21 cellular contexts compared by ENCODE assay signal in genomic region chr7:27137603-27138410, GRCh38. TPM values are rescaled to one million over a fixed set of nuclear protein-coding genes. Genes with fewer than 3 reads are reported as not detected.
A peak's percentile ranks its signal among the peaks of the same experiment; 100 is the strongest.
DNase-seq lines count a peak whose midpoint lies in the region; ATAC-seq and TF ChIP-seq lines count a peak whose summit lies in the region.
"Had no signal": no experiment of that assay in that cellular context is flagged by ENCODE, and none has a peak within 500 bp of the region (broad histone marks: within the 10 kb centered on the region; RNA-seq: fewer than 3 reads in every experiment).

No MANE protein-coding gene starts in this region.

- TF ChIP-seq CTCF in nephron progenitor cell (IDR thresholded peaks at IDR 0.05): no peak
- TF ChIP-seq CTCF in type B pancreatic cell (conservative IDR thresholded peaks at IDR 0.05): no peak

- H3K4me3 Mint-ChIP-seq in nephron progenitor cell: peak overlapping the region; percentile 97
- peak overlapping the region; percentile 99 for H3K4me3 Mint-ChIP-seq in type B pancreatic cell
- no peak overlapping the region for H3K4me3 Mint-ChIP-seq in activated naive CD4-positive, alpha-beta T cell treated with anti-CD3 and anti-CD28 coated beads for 36 hours
- H3K4me3 Mint-ChIP-seq in T-helper 17 cell: no peak overlapping the region
- H3K4me3 Mint-ChIP-seq: activated CD8-positive, alpha-beta memory T cell treated with anti-CD3 and anti-CD28 coated beads, Interleukin-2, amount 10 ng/mL, durations not matched to agents 7 days and 5 days; naive thymus-derived CD4-positive, alpha-beta T cell had no signal

- H3K27me3 ChIP-seq in MG63: no peaks in the 10 kb centered on the region

- CTCF ChIA-PET in activated naive CD4-positive, alpha-beta T cell treated with anti-CD3 and anti-CD28 coated beads for 36 hours (lab: Charles Lee): no interaction called here

- peak overlapping the region; percentile 59 for H3K27ac ChIP-seq in epithelial cell of prostate

- ATAC-seq in T-helper 17 cell (no peak), GM21717 (IDR thresholded peaks at IDR 0.05; ENCODE audit: unreplicated experiment) (no peak)
- ATAC-seq: activated CD4-positive, CD25-positive, alpha-beta regulatory T cell treated with anti-CD3 and anti-CD28 coated beads, Interleukin-2, amount 50 U/mL, for 24 hours; activated CD8-positive, alpha-beta memory T cell treated with anti-CD3 and anti-CD28 coated beads, Interleukin-2, amount 10 ng/mL, durations not matched to agents 7 days and 5 days; HepG2; left ventricle myocardium superior; naive thymus-derived CD4-positive, alpha-beta T cell had no signal

- H3K27ac Mint-ChIP-seq in nephron progenitor cell (peak overlapping the region; percentile 76), type B pancreatic cell (peak overlapping the region; percentile 94), T-helper 17 cell (no peak overlapping the region)
- H3K27ac Mint-ChIP-seq in activated naive CD4-positive, alpha-beta T cell treated with anti-CD3 and anti-CD28 coated beads for 36 hours: no peak overlapping the region
- H3K27ac Mint-ChIP-seq: activated CD8-positive, alpha-beta memory T cell treated with anti-CD3 and anti-CD28 coated beads, Interleukin-2, amount 10 ng/mL, durations not matched to agents 7 days and 5 days; activated T-helper 2 cell treated with anti-CD3 and anti-CD28 coated beads, Interferon-gamma antibody, Interleukin-2, Interleukin-4, amounts not matched to agents 10 μg/mL and 5 μg/mL and 100 μg/mL, durations not matched to agents 14 hours and 24 hours and 36 hours; naive thymus-derived CD4-positive, alpha-beta T cell had no signal

- H3K4me1 Mint-ChIP-seq in nephron progenitor cell (peaks cover 80% of the 10 kb centered on the region), type B pancreatic cell (ENCODE audit: unreplicated experiment) (peaks cover 43% of the 10 kb centered on the region), T-helper 17 cell (peaks cover 6% of the 10 kb centered on the region)
- H3K4me1 Mint-ChIP-seq in activated naive CD4-positive, alpha-beta T cell treated with anti-CD3 and anti-CD28 coated beads for 36 hours (ENCODE audit: low read depth): peaks cover 19% of the 10 kb centered on the region

- no peak for DNase-seq in MG63
- no peak for DNase-seq in epithelial cell of prostate (ENCODE audit: low read depth, low spot score)
- DNase-seq in nephron progenitor cell: no peak
- DNase-seq in type B pancreatic cell (ENCODE audit: extremely low spot score, unreplicated experiment): no peak
- DNase-seq in activated naive CD4-positive, alpha-beta T cell treated with anti-CD3 and anti-CD28 coated beads for 36 hours: no peak
- no peak for DNase-seq in T-helper 17 cell
- no peak for DNase-seq in activated CD4-positive, CD25-positive, alpha-beta regulatory T cell (lab: John Stamatoyannopoulos, UW)
- DNase-seq: activated CD8-positive, alpha-beta memory T cell treated with anti-CD3 and anti-CD28 coated beads, Interleukin-2, amount 10 ng/mL, durations not matched to agents 7 days and 5 days; anterior cingulate cortex; left ventricle myocardium superior; naive thymus-derived CD4-positive, alpha-beta T cell; NCI-H2081; NCI-H524; SHP77; stimulated activated naive CD4-positive, alpha-beta T cell had no signal

- H3K36me3 Mint-ChIP-seq in nephron progenitor cell (ENCODE audit: low read depth) (peaks cover 68% of the 10 kb centered on the region), type B pancreatic cell (peaks cover 32% of the 10 kb centered on the region), T-helper 17 cell (ENCODE audit: low read depth) (no peaks in the 10 kb centered on the region)
- no peaks in the 10 kb centered on the region for H3K36me3 Mint-ChIP-seq in activated naive CD4-positive, alpha-beta T cell treated with anti-CD3 and anti-CD28 coated beads for 36 hours (ENCODE audit: low read depth)
- H3K36me3 Mint-ChIP-seq: activated CD8-positive, alpha-beta memory T cell treated with anti-CD3 and anti-CD28 coated beads, Interleukin-2, amount 10 ng/mL, durations not matched to agents 7 days and 5 days had no signal

- peak overlapping the region; percentile 4; the same call in 1 of the 2 replicates for H3K4me3 ChIP-seq in MG63

- intact Hi-C loops in activated naive CD4-positive, alpha-beta T cell treated with anti-CD3 and anti-CD28 coated beads for 36 hours (cut with micrococcal nuclease): no loop called here

- H3K9me3 ChIP-seq in MG63 (no peaks in the 10 kb centered on the region), T-helper 17 cell (ENCODE audit: control insufficient read depth, low read length, poor library complexity, severe bottlenecking) (peaks cover 2% of the 10 kb centered on the region)

- H3K36me3 ChIP-seq in MG63: peaks cover 8% of the 10 kb centered on the region

- H3K9me3 Mint-ChIP-seq in nephron progenitor cell (no peaks in the 10 kb centered on the region), type B pancreatic cell (no peaks in the 10 kb centered on the region)
- no peaks in the 10 kb centered on the region for H3K9me3 Mint-ChIP-seq in activated naive CD4-positive, alpha-beta T cell treated with anti-CD3 and anti-CD28 coated beads for 36 hours
- H3K9me3 Mint-ChIP-seq: activated T-helper 2 cell treated with anti-CD3 and anti-CD28 coated beads, Interferon-gamma antibody, Interleukin-2, Interleukin-4, amounts not matched to agents 10 μg/mL and 5 μg/mL and 100 μg/mL, durations not matched to agents 14 hours and 24 hours and 36 hours had no signal

- H3K27me3 Mint-ChIP-seq in nephron progenitor cell (ENCODE audit: low read depth, poor library complexity): peaks cover 11% of the 10 kb centered on the region
- peaks cover 48% of the 10 kb centered on the region for H3K27me3 Mint-ChIP-seq in type B pancreatic cell
- peaks cover 60% of the 10 kb centered on the region for H3K27me3 Mint-ChIP-seq in activated naive CD4-positive, alpha-beta T cell treated with anti-CD3 and anti-CD28 coated beads for 36 hours (ENCODE audit: low read depth)
- H3K27me3 Mint-ChIP-seq in T-helper 17 cell: peaks cover 79% of the 10 kb centered on the region

RNA-seq across cellular contexts. Expression of gene HOXA5, which starts 5.7 kb away (rescaled TPM):
- 1.7 and 2.7 TPM in 2 replicates for total RNA-seq in MG63 (2014; rRNA removed; shearing (Covaris generic); ENCODE audit: low replicate concordance)
- 55.0 and 77.7 TPM in 2 replicates for total RNA-seq in type B pancreatic cell (ENCODE audit: low replicate concordance)
- not detected for total RNA-seq in activated naive CD4-positive, alpha-beta T cell treated with anti-CD3 and anti-CD28 coated beads for 36 hours
- total RNA-seq in T-helper 17 cell: under 1 TPM in 1 of 2 donors, not detected in 1; 0.26 TPM
- total RNA-seq: activated CD8-positive, alpha-beta memory T cell treated with anti-CD3 and anti-CD28 coated beads, Interleukin-2, amount 10 ng/mL, durations not matched to agents 7 days and 5 days; activated T-helper 2 cell treated with anti-CD3 and anti-CD28 coated beads, Interferon-gamma antibody, Interleukin-2, Interleukin-4, amounts not matched to agents 10 μg/mL and 5 μg/mL and 100 μg/mL, durations not matched to agents 14 hours and 24 hours and 36 hours; cerebellum; left ventricle myocardium superior; T-helper 1 cell treated with Interleukin-12 subunit alpha and Interleukin-12 subunit beta and Interleukin-4 antibody, amounts not matched to agents 30 ng/mL and 1 ng/mL, for 36 hours had no signal

RNA-seq across cellular contexts. Expression of gene HOXA4, which starts 7.2 kb away (rescaled TPM):
- 1.5 TPM in 1 of 2 replicates, not detected in the other for total RNA-seq in MG63 (2014; rRNA removed; shearing (Covaris generic); ENCODE audit: low replicate concordance)
- 28.5 and 37.6 TPM in 2 replicates for total RNA-seq in type B pancreatic cell (ENCODE audit: low replicate concordance)
- under 1 TPM in 1 of 2 experiments, not detected in 1; 0.14 TPM for total RNA-seq in activated naive CD4-positive, alpha-beta T cell treated with anti-CD3 and anti-CD28 coated beads for 36 hours
- under 1 TPM in 1 of 2 donors, not detected in 1; 0.26 TPM for total RNA-seq in T-helper 17 cell
- total RNA-seq: activated CD8-positive, alpha-beta memory T cell treated with anti-CD3 and anti-CD28 coated beads, Interleukin-2, amount 10 ng/mL, durations not matched to agents 7 days and 5 days; activated T-helper 2 cell treated with anti-CD3 and anti-CD28 coated beads, Interferon-gamma antibody, Interleukin-2, Interleukin-4, amounts not matched to agents 10 μg/mL and 5 μg/mL and 100 μg/mL, durations not matched to agents 14 hours and 24 hours and 36 hours; cerebellum; naive thymus-derived CD4-positive, alpha-beta T cell had no signal

RNA-seq across cellular contexts. Expression of gene HOXA6, which starts 9.8 kb away (rescaled TPM):
- 0.82 and 5.1 TPM in 2 replicates for total RNA-seq in MG63 (2014; rRNA removed; shearing (Covaris generic); ENCODE audit: low replicate concordance)
- total RNA-seq in type B pancreatic cell (ENCODE audit: low replicate concordance) (4.2 and 10.9 TPM in 2 replicates), T-helper 17 cell (not detected)
- not detected for total RNA-seq in activated naive CD4-positive, alpha-beta T cell treated with anti-CD3 and anti-CD28 coated beads for 36 hours
- total RNA-seq: activated CD8-positive, alpha-beta memory T cell treated with anti-CD3 and anti-CD28 coated beads, Interleukin-2, amount 10 ng/mL, durations not matched to agents 7 days and 5 days; activated T-helper 2 cell treated with anti-CD3 and anti-CD28 coated beads, Interferon-gamma antibody, Interleukin-2, Interleukin-4, amounts not matched to agents 10 μg/mL and 5 μg/mL and 100 μg/mL, durations not matched to agents 14 hours and 24 hours and 36 hours; cerebellum; left ventricle myocardium superior; T-helper 1 cell treated with Interleukin-12 subunit alpha and Interleukin-12 subunit beta and Interleukin-4 antibody, amounts not matched to agents 30 ng/mL and 1 ng/mL, for 36 hours had no signal

RNA-seq across cellular contexts. Expression of gene HOXA3, which starts 14.6 kb away (rescaled TPM):
- total RNA-seq in MG63 (2014; rRNA removed; shearing (Covaris generic); ENCODE audit: low replicate concordance): 4.3 TPM in 1 of 2 replicates, not detected in the other
- total RNA-seq in type B pancreatic cell (ENCODE audit: low replicate concordance) (40.5 and 92.8 TPM in 2 replicates), T-helper 17 cell (not detected)
- total RNA-seq in activated naive CD4-positive, alpha-beta T cell treated with anti-CD3 and anti-CD28 coated beads for 36 hours: not detected
- total RNA-seq: activated CD8-positive, alpha-beta memory T cell treated with anti-CD3 and anti-CD28 coated beads, Interleukin-2, amount 10 ng/mL, durations not matched to agents 7 days and 5 days; activated T-helper 2 cell treated with anti-CD3 and anti-CD28 coated beads, Interferon-gamma antibody, Interleukin-2, Interleukin-4, amounts not matched to agents 10 μg/mL and 5 μg/mL and 100 μg/mL, durations not matched to agents 14 hours and 24 hours and 36 hours; cerebellum; T-helper 1 cell treated with Interleukin-12 subunit alpha and Interleukin-12 subunit beta and Interleukin-4 antibody, amounts not matched to agents 30 ng/mL and 1 ng/mL, for 36 hours had no signal

RNA-seq across cellular contexts. Expression of gene HOXA7, which starts 18.7 kb away (rescaled TPM):
- 0.95 and 1.7 TPM in 2 replicates for total RNA-seq in MG63 (2014; rRNA removed; shearing (Covaris generic); ENCODE audit: low replicate concordance)
- total RNA-seq in type B pancreatic cell (ENCODE audit: low replicate concordance) (3.2 and 6.2 TPM in 2 replicates), T-helper 17 cell (not detected)
- total RNA-seq in activated naive CD4-positive, alpha-beta T cell treated with anti-CD3 and anti-CD28 coated beads for 36 hours: not detected
- total RNA-seq: activated CD8-positive, alpha-beta memory T cell treated with anti-CD3 and anti-CD28 coated beads, Interleukin-2, amount 10 ng/mL, durations not matched to agents 7 days and 5 days; activated T-helper 2 cell treated with anti-CD3 and anti-CD28 coated beads, Interferon-gamma antibody, Interleukin-2, Interleukin-4, amounts not matched to agents 10 μg/mL and 5 μg/mL and 100 μg/mL, durations not matched to agents 14 hours and 24 hours and 36 hours; cerebellum; HepG2; left ventricle myocardium superior; naive thymus-derived CD4-positive, alpha-beta T cell; T-helper 1 cell treated with Interleukin-12 subunit alpha and Interleukin-12 subunit beta and Interleukin-4 antibody, amounts not matched to agents 30 ng/mL and 1 ng/mL, for 36 hours had no signal

Comparison
In these comparisons a context has a peak if more than half of its experiments do, and no peak if none do; other contexts are left out.
1. H3K27ac Mint-ChIP-seq: peak in nephron progenitor cell (single experiment) and type B pancreatic cell (single experiment); none in activated naive CD4-positive, alpha-beta T cell treated with anti-CD3 and anti-CD28 coated beads for 36 hours (single experiment) and T-helper 17 cell (single experiment).
2. H3K4me3 Mint-ChIP-seq: peak in nephron progenitor cell (single experiment) and type B pancreatic cell (single experiment); none in activated naive CD4-positive, alpha-beta T cell treated with anti-CD3 and anti-CD28 coated beads for 36 hours (single experiment) and T-helper 17 cell (single experiment).
3. RNA of gene HOXA5, which starts 5.7 kb away (total RNA-seq): 55.0 to 77.7 TPM in type B pancreatic cell; 1.7 to 2.7 TPM in MG63, 0.26 TPM in T-helper 17 cell and not detected in activated naive CD4-positive, alpha-beta T cell treated with anti-CD3 and anti-CD28 coated beads for 36 hours; every median in the first group is over 10 times any median in the second.
4. RNA of gene HOXA4, which starts 7.2 kb away (total RNA-seq): 28.5 to 37.6 TPM in type B pancreatic cell; 1.5 TPM in MG63, 0.26 TPM in T-helper 17 cell and 0.14 TPM in activated naive CD4-positive, alpha-beta T cell treated with anti-CD3 and anti-CD28 coated beads for 36 hours; every median in the first group is over 10 times any median in the second.